Comparison of ENCODE assay signal across 17 cellular contexts in genomic region chr15:85072917-85073316, GRCh38.
"Had no signal": no experiment of that assay in that cellular context is flagged by ENCODE, and none has a peak within 500 bp of the region (broad histone marks: within the 10 kb centered on the region; RNA-seq: fewer than 3 reads in every experiment).

No MANE protein-coding gene starts in this region.

- H3K9me3 ChIP-seq: esophagus squamous epithelium, neutrophil, right lobe of liver, tibial nerve had no signal

- H3K27me3 ChIP-seq: esophagus squamous epithelium, neutrophil, right lobe of liver, tibial nerve had no signal

- DNase-seq: activated CD8-positive, alpha-beta memory T cell treated with anti-CD3 and anti-CD28 coated beads for 24 hours; activated CD8-positive, alpha-beta memory T cell treated with anti-CD3 and anti-CD28 coated beads, Interleukin-2, amount 50 U/mL, for 48 hours; amniotic stem cell; effector CD8-positive, alpha-beta T cell; esophagus squamous epithelium; mesendoderm; naive thymus-derived CD8-positive, alpha-beta T cell; right lobe of liver; stimulated activated naive B cell treated with anti-CD40 and anti-IgM and Interleukin-4, amounts not matched to agents 10 μg/mL and 1 μg/mL and 100 μg/mL, for 72 hours; WERI-Rb-1 had no signal

- H3K4me3 ChIP-seq: esophagus squamous epithelium, right lobe of liver, SK-N-MC, tibial nerve had no signal

- H3K27me3 Mint-ChIP-seq: activated naive CD4-positive, alpha-beta T cell treated with anti-CD3 and anti-CD28 coated beads, Interleukin-2, amount 50 U/mL, for 24 hours; dendritic cell treated with granulocyte-macrophage colony-stimulating factor and Interleukin-4, amounts not matched to agents 40 ng/mL and 50 ng/mL, for 4 days; naive thymus-derived CD8-positive, alpha-beta T cell; stimulated activated naive B cell treated with anti-CD40 and anti-IgM and Interleukin-4, amounts not matched to agents 10 μg/mL and 1 μg/mL and 100 μg/mL, for 72 hours had no signal

- H3K4me1 ChIP-seq: esophagus squamous epithelium, parathyroid adenoma, right lobe of liver, tibial nerve had no signal

- H3K27ac Mint-ChIP-seq: dendritic cell treated with granulocyte-macrophage colony-stimulating factor and Interleukin-4, amounts not matched to agents 40 ng/mL and 50 ng/mL, for 4 days; stimulated activated naive B cell treated with anti-CD40 and anti-IgM and Interleukin-4, amounts not matched to agents 10 μg/mL and 1 μg/mL and 100 μg/mL, for 72 hours had no signal

- ATAC-seq: naive thymus-derived CD8-positive, alpha-beta T cell had no signal

- H3K36me3 ChIP-seq: neutrophil had no signal

- H3K4me3 Mint-ChIP-seq: activated naive CD4-positive, alpha-beta T cell treated with anti-CD3 and anti-CD28 coated beads, Interleukin-2, amount 50 U/mL, for 24 hours; dendritic cell treated with granulocyte-macrophage colony-stimulating factor and Interleukin-4, amounts not matched to agents 40 ng/mL and 50 ng/mL, for 4 days; naive thymus-derived CD8-positive, alpha-beta T cell; stimulated activated naive B cell treated with anti-CD40 and anti-IgM and Interleukin-4, amounts not matched to agents 10 μg/mL and 1 μg/mL and 100 μg/mL, for 72 hours had no signal

- FAIRE-seq: urothelium cell line had no signal

- H3K27ac ChIP-seq: esophagus squamous epithelium, neutrophil, parathyroid adenoma, right lobe of liver, SK-N-MC, tibial nerve, WERI-Rb-1 had no signal

- H3K9me3 Mint-ChIP-seq: activated naive CD4-positive, alpha-beta T cell treated with anti-CD3 and anti-CD28 coated beads, Interleukin-2, amount 50 U/mL, for 24 hours; dendritic cell treated with granulocyte-macrophage colony-stimulating factor and Interleukin-4, amounts not matched to agents 40 ng/mL and 50 ng/mL, for 4 days; naive thymus-derived CD8-positive, alpha-beta T cell; stimulated activated naive B cell treated with anti-CD40 and anti-IgM and Interleukin-4, amounts not matched to agents 10 μg/mL and 1 μg/mL and 100 μg/mL, for 72 hours had no signal
